Comparison of ENCODE assay signal across 25 cellular contexts in genomic region chr19:48804496-48804895, GRCh38. TPM values are rescaled to one million over a fixed set of nuclear protein-coding genes. Genes with fewer than 3 reads are reported as not detected.
"Had no signal": no experiment of that assay in that cellular context is flagged by ENCODE, and none has a peak within 500 bp of the region (broad histone marks: within the 10 kb centered on the region; RNA-seq: fewer than 3 reads in every experiment).

No MANE protein-coding gene starts in this region.

- H3K27ac Mint-ChIP-seq: activated CD4-positive, alpha-beta T cell treated with anti-CD3 and anti-CD28 coated beads, Interleukin-2, amount 10 ng/mL, durations not matched to agents 7 days and 5 days; dendritic cell treated with granulocyte-macrophage colony-stimulating factor and Interleukin-4, amounts not matched to agents 40 ng/mL and 50 ng/mL, for 4 days; neural progenitor cell; T-helper 1 cell treated with Interleukin-12 subunit alpha and Interleukin-12 subunit beta and Interleukin-4 antibody, amounts not matched to agents 30 μg/mL and 1 μg/mL, for 36 hours had no signal

- H3K9me3 Mint-ChIP-seq: activated CD4-positive, alpha-beta T cell treated with anti-CD3 and anti-CD28 coated beads, Interleukin-2, amount 10 ng/mL, durations not matched to agents 7 days and 5 days; dendritic cell treated with granulocyte-macrophage colony-stimulating factor and Interleukin-4, amounts not matched to agents 40 ng/mL and 50 ng/mL, for 4 days; neural progenitor cell; T-helper 1 cell treated with Interleukin-12 subunit alpha and Interleukin-12 subunit beta and Interleukin-4 antibody, amounts not matched to agents 30 μg/mL and 1 μg/mL, for 36 hours had no signal

- H3K4me2 ChIP-seq: hepatocyte, neural progenitor cell had no signal

- ATAC-seq: left colon; stimulated activated naive CD8-positive, alpha-beta T cell treated with anti-CD3 and anti-CD28 coated beads, Interleukin-15, Interleukin-2, amounts not matched to agents 100 U/mL and 50 U/mL, for 24 hours had no signal

- H3K4me3 Mint-ChIP-seq: activated CD4-positive, alpha-beta T cell treated with anti-CD3 and anti-CD28 coated beads, Interleukin-2, amount 10 ng/mL, durations not matched to agents 7 days and 5 days; dendritic cell treated with granulocyte-macrophage colony-stimulating factor and Interleukin-4, amounts not matched to agents 40 ng/mL and 50 ng/mL, for 4 days; neural progenitor cell; T-helper 1 cell treated with Interleukin-12 subunit alpha and Interleukin-12 subunit beta and Interleukin-4 antibody, amounts not matched to agents 30 μg/mL and 1 μg/mL, for 36 hours had no signal

- H3K27me3 ChIP-seq: ascending aorta, breast epithelium, esophagus squamous epithelium, hepatocyte, neural progenitor cell, right atrium auricular region, transverse colon had no signal

- H2AFZ ChIP-seq: hepatocyte, neural progenitor cell had no signal

- DNase-seq: activated CD4-positive, alpha-beta T cell treated with anti-CD3 and anti-CD28 coated beads, Interleukin-2, amount 10 ng/mL, durations not matched to agents 7 days and 5 days; activated CD8-positive, alpha-beta memory T cell treated with anti-CD3 and anti-CD28 coated beads for 24 hours; activated CD8-positive, alpha-beta memory T cell treated with anti-CD3 and anti-CD28 coated beads, Interleukin-2, amount 50 U/mL, for 48 hours; activated effector memory CD4-positive, alpha-beta T cell treated with anti-CD3 and anti-CD28 coated beads, Interleukin-2, amount 50 U/mL, for 16 hours; activated naive CD4-positive, alpha-beta T cell treated with anti-CD3 and anti-CD28 coated beads, Interleukin-2, amount 50 U/mL, for 16 hours; activated T-cell treated with anti-CD3 and anti-CD28 coated beads, Interleukin-2, amount 50 U/mL, for 48 hours; effector memory CD4-positive, alpha-beta T cell; esophagus squamous epithelium; left colon; stimulated activated CD4-positive, alpha-beta T cell treated with anti-CD3 and anti-CD28 coated beads, Interleukin-2, amount 100 ng/mL, for 24 hours; stimulated activated naive CD8-positive, alpha-beta T cell treated with anti-CD3 and anti-CD28 coated beads, Interleukin-15, Interleukin-2, amounts not matched to agents 100 U/mL and 50 U/mL, for 24 hours; transverse colon had no signal

- H3K36me3 Mint-ChIP-seq: neural progenitor cell had no signal

- H3K9me3 ChIP-seq: ascending aorta, breast epithelium, esophagus squamous epithelium, prostate gland, right atrium auricular region, transverse colon had no signal

- H3K27ac ChIP-seq: ascending aorta, breast epithelium, esophagus squamous epithelium, hepatocyte, neural progenitor cell, prostate gland, right atrium auricular region, transverse colon had no signal

- H3K9ac ChIP-seq: neural progenitor cell had no signal

- H3K4me1 ChIP-seq: ascending aorta, breast epithelium, prostate gland, right atrium auricular region had no signal

- H3K27me3 Mint-ChIP-seq: activated CD4-positive, alpha-beta T cell treated with anti-CD3 and anti-CD28 coated beads, Interleukin-2, amount 10 ng/mL, durations not matched to agents 7 days and 5 days; dendritic cell treated with granulocyte-macrophage colony-stimulating factor and Interleukin-4, amounts not matched to agents 40 ng/mL and 50 ng/mL, for 4 days had no signal

RNA-seq across cellular contexts. Expression of gene FGF21, which starts 49.2 kb away (rescaled TPM):
- total RNA-seq: activated CD4-positive, alpha-beta T cell treated with anti-CD3 and anti-CD28 coated beads, Interleukin-2, amount 10 ng/mL, durations not matched to agents 7 days and 5 days; ascending aorta; breast epithelium; cerebellum; esophagus squamous epithelium; hepatocyte; left colon; lung; mononuclear cell; osteocyte; prostate gland; right atrium auricular region; skeletal muscle tissue; transverse colon had no signal

RNA-seq across cellular contexts. Expression of gene FUT1, which starts 52.1 kb away (rescaled TPM):
- total RNA-seq: mononuclear cell had no signal

RNA-seq across cellular contexts. Expression of gene IZUMO1, which starts 57.8 kb away (rescaled TPM):
- total RNA-seq: ascending aorta, left colon, mononuclear cell, osteocyte, right atrium auricular region, transverse colon had no signal
